ENCODE assay signal across 10 cellular contexts in genomic region chr1:173507205-173507846, GRCh38. TPM values are rescaled to one million over a fixed set of nuclear protein-coding genes. Genes with fewer than 3 reads are reported as not detected.
DNase-seq lines count a peak whose midpoint lies in the region; ATAC-seq and TF ChIP-seq lines count a peak whose summit lies in the region.
"Had no signal": no experiment of that assay in that cellular context is flagged by ENCODE, and none has a peak within 500 bp of the region (broad histone marks: within the 10 kb centered on the region; RNA-seq: fewer than 3 reads in every experiment).

No MANE protein-coding gene starts in this region.

- H3K36me3 Mint-ChIP-seq in Caco-2 (ENCODE audit: insufficient read depth, unreplicated experiment) (no peaks in the 10 kb centered on the region), endodermal cell (ENCODE audit: low read depth) (no peaks in the 10 kb centered on the region), nephron progenitor cell (ENCODE audit: low read depth) (no peaks in the 10 kb centered on the region), chondrocyte (ENCODE audit: low read depth) (no peaks in the 10 kb centered on the region)

- no peaks in the 10 kb centered on the region for H3K9me3 ChIP-seq in Caco-2
- H3K9me3 ChIP-seq in endodermal cell (ENCODE audit: control insufficient read depth, low read length), result no peaks in the 10 kb centered on the region
- no peaks in the 10 kb centered on the region for H3K9me3 ChIP-seq in testis

- no TSS peak for BruUV-seq in Caco-2 (replicated peaks; lab: Mats Ljungman, UMichigan)

- DNase-seq in Caco-2 (peak in 1 of 2 experiments; percentile 41), LoVo (ENCODE audit: low spot score) (peak; percentile 71), endodermal cell (no peak), nephron progenitor cell (peak; percentile 16), chondrocyte (ENCODE audit: low spot score) (no peak), testis (no peak), left lobe of liver (ENCODE audit: low spot score) (no peak)
- no peak for DNase-seq in activated naive CD4-positive, alpha-beta T cell (lab: John Stamatoyannopoulos, UW)
- DNase-seq: NCI-H774; stimulated activated CD4-positive, alpha-beta T cell treated with anti-CD3 and anti-CD28 coated beads, Interleukin-4, amount 100 ng/mL, for 1 hour had no signal

- intact Hi-C loops in Caco-2 (cut with micrococcal nuclease; ENCODE audit: unreplicated experiment), result loop anchor here (1.0 kb wide), 1 partner anchor 18 kb away; no protein-coding TSS in a partner anchor
- intact Hi-C loops in testis (cut with DNase I; ENCODE audit: low total_unique reads), result no loop called here

- H3K27me3 ChIP-seq in Caco-2 (replicated peaks; ENCODE audit: control insufficient read depth, insufficient read depth, low read length), result no peaks in the 10 kb centered on the region; the same call in 1 of the 2 replicates
- H3K27me3 ChIP-seq in endodermal cell (ENCODE audit: control insufficient read depth, insufficient read depth, low read length, poor library complexity, severe bottlenecking), result no peaks in the 10 kb centered on the region
- H3K27me3 ChIP-seq in testis, result no peaks in the 10 kb centered on the region

- H3K36me3 ChIP-seq in Caco-2 (ENCODE audit: control insufficient read depth, insufficient read depth, low read length) (no peaks in the 10 kb centered on the region), endodermal cell (ENCODE audit: control insufficient read depth, insufficient read depth, low read length) (no peaks in the 10 kb centered on the region), testis (ENCODE audit: low read depth, missing control alignments) (no peaks in the 10 kb centered on the region)

- H3K4me1 ChIP-seq in Caco-2, result peaks cover 22% of the 10 kb centered on the region; the same call in 1 of the 2 replicates
- H3K4me1 ChIP-seq in endodermal cell (ENCODE audit: control insufficient read depth, insufficient read depth, low read length), result peaks cover 10% of the 10 kb centered on the region
- no peaks in the 10 kb centered on the region for H3K4me1 ChIP-seq in testis

- H3K4me3 ChIP-seq in Caco-2 (ENCODE audit: low read depth, low read length) (no peak overlapping the region), endodermal cell (ENCODE audit: low read length) (no peak overlapping the region), testis (no peak overlapping the region)

- H3K27ac Mint-ChIP-seq in Caco-2 (ENCODE audit: unreplicated experiment) (peak overlapping the region; percentile 83), endodermal cell (peak overlapping the region; percentile 75), nephron progenitor cell (peak overlapping the region; percentile 84), chondrocyte (ENCODE audit: unreplicated experiment) (no peak overlapping the region)

- peak overlapping the region; percentile 89 for H3K27ac ChIP-seq in endodermal cell (ENCODE audit: low read depth, low read length)
- no peak overlapping the region for H3K27ac ChIP-seq in testis

- no peak for ATAC-seq in left lobe of liver

- CTCF ChIA-PET in Caco-2 (lab: Charles Lee), result interaction anchor here (0.6 kb wide), 1 partner anchor 608 kb away, joined by 3 read pairs; no protein-coding TSS in a partner anchor

- H3K4me1 Mint-ChIP-seq in Caco-2 (ENCODE audit: low read depth, unreplicated experiment), result peaks cover 16% of the 10 kb centered on the region
- peaks cover 14% of the 10 kb centered on the region for H3K4me1 Mint-ChIP-seq in endodermal cell
- H3K4me1 Mint-ChIP-seq in nephron progenitor cell, result peaks cover 25% of the 10 kb centered on the region
- H3K4me1 Mint-ChIP-seq in chondrocyte (ENCODE audit: low read depth), result peaks cover 12% of the 10 kb centered on the region

- WGBS in endodermal cell (ENCODE audit: insufficient coverage in 1 of 2, insufficient read length in 1 of 2), 2 experiments, result 27 to 68% methylated on average over 3 of the region's 3 CpGs
- 57 to 68% methylated on average over 3 of the region's 3 CpGs for WGBS in testis, 2 donors

- no peaks in the 10 kb centered on the region for H3K9me3 Mint-ChIP-seq in Caco-2 (ENCODE audit: unreplicated experiment)
- H3K9me3 Mint-ChIP-seq in endodermal cell, result no peaks in the 10 kb centered on the region
- no peaks in the 10 kb centered on the region for H3K9me3 Mint-ChIP-seq in nephron progenitor cell
- H3K9me3 Mint-ChIP-seq in chondrocyte (ENCODE audit: low read depth), result no peaks in the 10 kb centered on the region

- H3K4me3 Mint-ChIP-seq in Caco-2 (ENCODE audit: unreplicated experiment), result no peak overlapping the region
- H3K4me3 Mint-ChIP-seq in endodermal cell, result no peak overlapping the region
- no peak overlapping the region for H3K4me3 Mint-ChIP-seq in nephron progenitor cell
- no peak overlapping the region for H3K4me3 Mint-ChIP-seq in chondrocyte (ENCODE audit: unreplicated experiment)

- H3K9ac ChIP-seq in endodermal cell (ENCODE audit: extremely low read depth, low read length, poor library complexity, severe bottlenecking), result no peak overlapping the region

- no peak for TF ChIP-seq CTCF in Caco-2 (IDR thresholded peaks at IDR 0.05; ENCODE audit: insufficient read depth in 1 of 2, low read depth in 1 of 2, low read length in 1 of 2, severe bottlenecking in 1 of 2, unreplicated experiment in 1 of 2)
- no peak for TF ChIP-seq CTCF in endodermal cell (conservative IDR thresholded peaks at IDR 0.05)
- TF ChIP-seq CTCF in nephron progenitor cell (IDR thresholded peaks at IDR 0.05), result no peak
- no peak for TF ChIP-seq CTCF in chondrocyte (IDR thresholded peaks at IDR 0.05)
- no peak for TF ChIP-seq CTCF in testis (IDR thresholded peaks at IDR 0.05)

- POLR2A ChIA-PET in Caco-2 (lab: Charles Lee), result interaction anchor here (0.5 to 1.0 kb wide), 4 partner anchors 18 to 723 kb away, joined by 3 to 7 read pairs (median 4); partner anchors contain the start of gene PRDX6

- no peak for TF ChIP-seq POLR2A in testis (IDR thresholded peaks at IDR 0.05)

- no peaks in the 10 kb centered on the region for H3K27me3 Mint-ChIP-seq in Caco-2 (ENCODE audit: insufficient read depth, unreplicated experiment)
- H3K27me3 Mint-ChIP-seq in endodermal cell (ENCODE audit: insufficient read depth), result no peaks in the 10 kb centered on the region
- peaks cover 7% of the 10 kb centered on the region for H3K27me3 Mint-ChIP-seq in nephron progenitor cell (ENCODE audit: low read depth, poor library complexity)
- H3K27me3 Mint-ChIP-seq in chondrocyte (ENCODE audit: low read depth), result no peaks in the 10 kb centered on the region

RNA-seq across cellular contexts. Expression of gene PRDX6, which starts 30.2 kb away (rescaled TPM):
- total RNA-seq in Caco-2 (2022) (513 and 540 TPM in 2 replicates), endodermal cell (100 to 1,000 TPM; 483 to 623 TPM), chondrocyte (149 to 174 TPM (median 155 TPM) in 3 replicates), testis (100 to 1,000 TPM; 376 to 458 TPM), left lobe of liver (477 TPM)
- polyA plus RNA-seq in endodermal cell (2013, experiment 1 of 2), result 313 TPM
- 304 TPM for polyA plus RNA-seq in endodermal cell (2013, experiment 2 of 2)
- polyA plus RNA-seq in testis (ENCODE audit: insufficient read depth, low read depth, low replicate concordance), result 385 TPM

Comparison
In these comparisons a context has a peak if more than half of its experiments do, and no peak if none do; other contexts are left out.
1. DNase-seq: peak in LoVo (single experiment) and nephron progenitor cell (single experiment); none in endodermal cell (single experiment), chondrocyte (single experiment), testis (single experiment), activated naive CD4-positive, alpha-beta T cell (0 of 4) and left lobe of liver (single experiment).